In the genomic region with DNA sequence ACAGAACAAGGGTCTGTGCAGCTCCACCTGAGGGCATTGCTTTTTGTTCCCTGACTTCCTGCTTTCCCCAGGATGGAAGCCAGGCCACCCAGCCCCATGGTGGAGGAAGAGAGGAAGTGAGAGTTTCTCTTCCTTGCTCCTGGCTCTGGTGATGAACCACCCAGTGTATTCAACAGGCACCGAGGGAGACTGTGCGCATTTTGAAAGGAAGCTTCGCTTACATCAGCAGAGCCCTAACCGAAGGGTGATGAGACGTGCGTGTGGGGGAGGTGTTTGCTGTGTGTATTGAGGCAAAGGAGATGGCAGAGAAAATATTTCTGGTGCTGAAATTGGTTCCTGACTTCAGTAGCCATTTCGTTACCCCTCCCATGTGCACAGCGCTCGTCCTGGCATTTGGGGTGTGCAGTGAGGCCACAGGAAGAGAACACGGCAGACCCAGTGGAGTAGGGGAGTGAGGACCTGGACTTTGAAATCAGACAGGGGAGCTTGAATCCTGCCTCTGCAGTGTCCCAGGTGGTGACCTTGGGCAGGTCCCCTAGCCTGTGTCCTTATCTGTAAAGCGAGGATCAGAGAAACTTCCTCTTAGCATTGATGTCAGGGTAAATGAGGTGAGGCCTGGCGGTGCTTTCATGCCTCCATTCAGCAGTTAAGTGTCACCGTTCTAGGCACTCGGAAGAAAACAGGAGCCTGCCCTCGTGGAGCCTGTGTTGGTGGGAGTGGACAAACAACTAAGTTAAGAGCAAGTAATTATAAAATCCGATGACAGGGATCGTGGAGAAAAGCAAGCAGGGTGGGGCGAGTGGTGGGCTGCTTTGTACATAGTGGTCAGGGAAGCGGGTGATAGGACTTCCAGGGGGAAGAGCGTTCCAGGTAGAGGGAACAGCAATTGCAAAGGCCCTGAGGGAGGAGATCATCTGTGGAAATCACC, we compare ENCODE assay signal across 2 cellular contexts.
A peak's percentile ranks its signal among the peaks of the same experiment; 100 is the strongest.
TF ChIP-seq lines count a peak whose summit lies in the region.

No MANE protein-coding gene starts in this region.

TF ChIP-seq in HepG2, 621 proteins besides CTCF, POLR2A, EP300 and RAD21 (continued from another document and continues in another):
- TF ChIP-seq, protein P1, sequence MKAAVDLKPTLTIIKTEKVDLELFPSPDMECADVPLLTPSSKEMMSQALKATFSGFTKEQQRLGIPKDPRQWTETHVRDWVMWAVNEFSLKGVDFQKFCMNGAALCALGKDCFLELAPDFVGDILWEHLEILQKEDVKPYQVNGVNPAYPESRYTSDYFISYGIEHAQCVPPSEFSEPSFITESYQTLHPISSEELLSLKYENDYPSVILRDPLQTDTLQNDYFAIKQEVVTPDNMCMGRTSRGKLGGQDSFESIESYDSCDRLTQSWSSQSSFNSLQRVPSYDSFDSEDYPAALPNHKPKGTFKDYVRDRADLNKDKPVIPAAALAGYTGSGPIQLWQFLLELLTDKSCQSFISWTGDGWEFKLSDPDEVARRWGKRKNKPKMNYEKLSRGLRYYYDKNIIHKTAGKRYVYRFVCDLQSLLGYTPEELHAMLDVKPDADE (CRISPR knock-in tag; IDR thresholded peaks at IDR 0.05): no peak
- TF ChIP-seq CHCHD3 (CRISPR knock-in tag; IDR thresholded peaks at IDR 0.05) (no peak), ZNF10 (CRISPR knock-in tag; IDR thresholded peaks at IDR 0.05; ENCODE audit: borderline replicate concordance, low read depth) (no peak), ZKSCAN5 (CRISPR knock-in tag; IDR thresholded peaks at IDR 0.05) (no peak), DZIP1 (CRISPR knock-in tag; IDR thresholded peaks at IDR 0.05) (no peak), ADNP (CRISPR knock-in tag; IDR thresholded peaks at IDR 0.05) (peak; percentile 66; the same call in 1 of the 2 replicates), SP2 (CRISPR knock-in tag; IDR thresholded peaks at IDR 0.05) (no peak), ZNF558 (CRISPR knock-in tag; IDR thresholded peaks at IDR 0.05; ENCODE audit: borderline replicate concordance) (no peak), MED13 (CRISPR knock-in tag; IDR thresholded peaks at IDR 0.05) (peak; percentile 96), ZFP1 (CRISPR knock-in tag; IDR thresholded peaks at IDR 0.05) (peak; percentile 84; the same call in 1 of the 2 replicates)
- TF ChIP-seq, protein P2, sequence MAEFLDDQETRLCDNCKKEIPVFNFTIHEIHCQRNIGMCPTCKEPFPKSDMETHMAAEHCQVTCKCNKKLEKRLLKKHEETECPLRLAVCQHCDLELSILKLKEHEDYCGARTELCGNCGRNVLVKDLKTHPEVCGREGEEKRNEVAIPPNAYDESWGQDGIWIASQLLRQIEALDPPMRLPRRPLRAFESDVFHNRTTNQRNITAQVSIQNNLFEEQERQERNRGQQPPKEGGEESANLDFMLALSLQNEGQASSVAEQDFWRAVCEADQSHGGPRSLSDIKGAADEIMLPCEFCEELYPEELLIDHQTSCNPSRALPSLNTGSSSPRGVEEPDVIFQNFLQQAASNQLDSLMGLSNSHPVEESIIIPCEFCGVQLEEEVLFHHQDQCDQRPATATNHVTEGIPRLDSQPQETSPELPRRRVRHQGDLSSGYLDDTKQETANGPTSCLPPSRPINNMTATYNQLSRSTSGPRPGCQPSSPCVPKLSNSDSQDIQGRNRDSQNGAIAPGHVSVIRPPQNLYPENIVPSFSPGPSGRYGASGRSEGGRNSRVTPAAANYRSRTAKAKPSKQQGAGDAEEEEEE (CRISPR knock-in tag; IDR thresholded peaks at IDR 0.05; ENCODE audit: borderline replicate concordance): peak; percentile 81; the same call in 1 of the 2 replicates
- TF ChIP-seq, protein P3, sequence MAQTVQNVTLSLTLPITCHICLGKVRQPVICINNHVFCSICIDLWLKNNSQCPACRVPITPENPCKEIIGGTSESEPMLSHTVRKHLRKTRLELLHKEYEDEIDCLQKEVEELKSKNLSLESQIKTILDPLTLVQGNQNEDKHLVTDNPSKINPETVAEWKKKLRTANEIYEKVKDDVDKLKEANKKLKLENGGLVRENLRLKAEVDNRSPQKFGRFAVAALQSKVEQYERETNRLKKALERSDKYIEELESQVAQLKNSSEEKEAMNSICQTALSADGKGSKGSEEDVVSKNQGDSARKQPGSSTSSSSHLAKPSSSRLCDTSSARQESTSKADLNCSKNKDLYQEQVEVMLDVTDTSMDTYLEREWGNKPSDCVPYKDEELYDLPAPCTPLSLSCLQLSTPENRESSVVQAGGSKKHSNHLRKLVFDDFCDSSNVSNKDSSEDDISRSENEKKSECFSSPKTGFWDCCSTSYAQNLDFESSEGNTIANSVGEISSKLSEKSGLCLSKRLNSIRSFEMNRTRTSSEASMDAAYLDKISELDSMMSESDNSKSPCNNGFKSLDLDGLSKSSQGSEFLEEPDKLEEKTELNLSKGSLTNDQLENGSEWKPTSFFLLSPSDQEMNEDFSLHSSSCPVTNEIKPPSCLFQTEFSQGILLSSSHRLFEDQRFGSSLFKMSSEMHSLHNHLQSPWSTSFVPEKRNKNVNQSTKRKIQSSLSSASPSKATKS (CRISPR knock-in tag; IDR thresholded peaks at IDR 0.05): no peak
- TF ChIP-seq, protein P4, sequence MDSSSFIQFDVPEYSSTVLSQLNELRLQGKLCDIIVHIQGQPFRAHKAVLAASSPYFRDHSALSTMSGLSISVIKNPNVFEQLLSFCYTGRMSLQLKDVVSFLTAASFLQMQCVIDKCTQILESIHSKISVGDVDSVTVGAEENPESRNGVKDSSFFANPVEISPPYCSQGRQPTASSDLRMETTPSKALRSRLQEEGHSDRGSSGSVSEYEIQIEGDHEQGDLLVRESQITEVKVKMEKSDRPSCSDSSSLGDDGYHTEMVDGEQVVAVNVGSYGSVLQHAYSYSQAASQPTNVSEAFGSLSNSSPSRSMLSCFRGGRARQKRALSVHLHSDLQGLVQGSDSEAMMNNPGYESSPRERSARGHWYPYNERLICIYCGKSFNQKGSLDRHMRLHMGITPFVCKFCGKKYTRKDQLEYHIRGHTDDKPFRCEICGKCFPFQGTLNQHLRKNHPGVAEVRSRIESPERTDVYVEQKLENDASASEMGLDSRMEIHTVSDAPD (CRISPR knock-in tag; IDR thresholded peaks at IDR 0.05): peak; percentile 95

TF ChIP-seq in SK-N-SH, 30 proteins besides CTCF, POLR2A, EP300 and RAD21 (continued from another document):
- TF ChIP-seq NRF1 (IDR thresholded peaks at IDR 0.05; ENCODE audit: low read depth, low read length) (no peak), EZH2phosphoT487 (IDR thresholded peaks at IDR 0.05; ENCODE audit: borderline replicate concordance, low read depth) (no peak), SMC3 (IDR thresholded peaks at IDR 0.05; ENCODE audit: low read depth, low read length) (no peak), USF2 (IDR thresholded peaks at IDR 0.05; ENCODE audit: borderline replicate concordance, low read depth, low read length) (no peak), RFX5 (IDR thresholded peaks at IDR 0.05; ENCODE audit: low read length) (no peak), TEAD4 (IDR thresholded peaks at IDR 0.05; ENCODE audit: borderline replicate concordance, insufficient read depth) (no peak), TAF1 (IDR thresholded peaks at IDR 0.05; ENCODE audit: borderline replicate concordance, low read depth, low read length) (no peak), FOXM1 (IDR thresholded peaks at IDR 0.05; ENCODE audit: low read depth) (no peak), JUND (IDR thresholded peaks at IDR 0.05) (no peak), CHD2 (IDR thresholded peaks at IDR 0.05; ENCODE audit: low read length, partially characterized antibody) (no peak), RXRA (IDR thresholded peaks at IDR 0.05; ENCODE audit: borderline replicate concordance, low read depth) (no peak)
- TF ChIP-seq, protein P5, sequence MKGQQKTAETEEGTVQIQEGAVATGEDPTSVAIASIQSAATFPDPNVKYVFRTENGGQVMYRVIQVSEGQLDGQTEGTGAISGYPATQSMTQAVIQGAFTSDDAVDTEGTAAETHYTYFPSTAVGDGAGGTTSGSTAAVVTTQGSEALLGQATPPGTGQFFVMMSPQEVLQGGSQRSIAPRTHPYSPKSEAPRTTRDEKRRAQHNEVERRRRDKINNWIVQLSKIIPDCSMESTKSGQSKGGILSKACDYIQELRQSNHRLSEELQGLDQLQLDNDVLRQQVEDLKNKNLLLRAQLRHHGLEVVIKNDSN (IDR thresholded peaks at IDR 0.05; ENCODE audit: borderline replicate concordance, low read depth): no peak
- TF ChIP-seq, protein P6, sequence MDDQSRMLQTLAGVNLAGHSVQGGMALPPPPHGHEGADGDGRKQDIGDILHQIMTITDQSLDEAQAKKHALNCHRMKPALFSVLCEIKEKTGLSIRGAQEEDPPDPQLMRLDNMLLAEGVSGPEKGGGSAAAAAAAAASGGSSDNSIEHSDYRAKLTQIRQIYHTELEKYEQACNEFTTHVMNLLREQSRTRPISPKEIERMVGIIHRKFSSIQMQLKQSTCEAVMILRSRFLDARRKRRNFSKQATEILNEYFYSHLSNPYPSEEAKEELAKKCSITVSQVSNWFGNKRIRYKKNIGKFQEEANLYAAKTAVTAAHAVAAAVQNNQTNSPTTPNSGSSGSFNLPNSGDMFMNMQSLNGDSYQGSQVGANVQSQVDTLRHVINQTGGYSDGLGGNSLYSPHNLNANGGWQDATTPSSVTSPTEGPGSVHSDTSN (IDR thresholded peaks at IDR 0.05): no peak
- TF ChIP-seq, protein P7, sequence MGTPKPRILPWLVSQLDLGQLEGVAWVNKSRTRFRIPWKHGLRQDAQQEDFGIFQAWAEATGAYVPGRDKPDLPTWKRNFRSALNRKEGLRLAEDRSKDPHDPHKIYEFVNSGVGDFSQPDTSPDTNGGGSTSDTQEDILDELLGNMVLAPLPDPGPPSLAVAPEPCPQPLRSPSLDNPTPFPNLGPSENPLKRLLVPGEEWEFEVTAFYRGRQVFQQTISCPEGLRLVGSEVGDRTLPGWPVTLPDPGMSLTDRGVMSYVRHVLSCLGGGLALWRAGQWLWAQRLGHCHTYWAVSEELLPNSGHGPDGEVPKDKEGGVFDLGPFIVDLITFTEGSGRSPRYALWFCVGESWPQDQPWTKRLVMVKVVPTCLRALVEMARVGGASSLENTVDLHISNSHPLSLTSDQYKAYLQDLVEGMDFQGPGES (IDR thresholded peaks at IDR 0.05; ENCODE audit: low read depth, low read length): no peak
